26 cellular contexts compared by ENCODE assay signal in the genomic region with DNA sequence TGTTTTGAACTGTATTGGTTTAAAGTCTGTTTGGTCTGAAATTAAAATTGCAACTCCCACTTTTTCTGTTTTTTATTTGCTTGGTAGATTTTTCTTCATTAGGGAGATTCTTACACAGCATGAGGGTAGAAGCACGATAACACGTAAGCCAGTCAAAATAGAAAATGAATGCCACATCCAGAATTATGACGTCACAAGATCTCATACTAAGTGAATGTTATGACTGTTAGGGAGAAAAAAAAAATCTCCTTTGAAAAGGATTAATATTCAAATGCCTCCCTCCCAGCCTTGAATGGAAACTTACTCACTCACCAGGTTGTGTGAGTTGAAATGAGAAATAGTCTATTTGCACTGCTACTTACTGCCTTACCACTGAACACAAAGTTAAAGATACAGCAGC.
"Had no signal": no experiment of that assay in that cellular context is flagged by ENCODE, and none has a peak within 500 bp of the region (broad histone marks: within the 10 kb centered on the region; RNA-seq: fewer than 3 reads in every experiment).

No MANE protein-coding gene starts in this region.

- FAIRE-seq: endometrium, islet of Langerhans, keratinocyte had no signal

- H3K36me3 ChIP-seq: colonic mucosa, esophagus squamous epithelium, gastrocnemius medialis, heart right ventricle, left lung, lower lobe of right lung had no signal

- ATAC-seq: effector memory CD8-positive, alpha-beta T cell; esophagus mucosa; gastrocnemius medialis; heart right ventricle; left cardiac atrium; left lung; left ventricle myocardium superior; lower lobe of right lung; mucosa of descending colon had no signal

- H3K27ac ChIP-seq: colonic mucosa, epithelial cell of prostate, esophagus squamous epithelium, gastrocnemius medialis, heart right ventricle, left lung, lower lobe of right lung had no signal

- DNase-seq: colonic mucosa; cortex of kidney; effector CD8-positive, alpha-beta T cell; effector memory CD8-positive, alpha-beta T cell; endodermal cell; erythroblast; esophagus squamous epithelium; foreskin fibroblast; foreskin melanocyte; gastrocnemius medialis; glutamatergic neuron; head of caudate nucleus; heart right ventricle; hippocampal formation; left cardiac atrium; left lung; left ventricle myocardium superior; lower lobe of right lung; mesenchymal stem cell; mucosa of descending colon; naive B cell had no signal

- H3K4me3 ChIP-seq: colonic mucosa, esophagus squamous epithelium, gastrocnemius medialis, heart right ventricle, left lung, lower lobe of right lung, mucosa of descending colon had no signal

- H3K9me3 ChIP-seq: colonic mucosa, esophagus squamous epithelium, gastrocnemius medialis, lower lobe of right lung, mucosa of descending colon had no signal

- H3K4me1 ChIP-seq: colonic mucosa, esophagus squamous epithelium, gastrocnemius medialis, heart right ventricle, left lung, lower lobe of right lung had no signal

- H3K27me3 ChIP-seq: colonic mucosa, esophagus squamous epithelium, gastrocnemius medialis, heart right ventricle, left lung had no signal
